In genomic region chr20:57195759-57196100, GRCh38 we compare ENCODE assay signal across 1 cellular context.
TF ChIP-seq lines count a peak whose summit lies in the region.

No MANE protein-coding gene starts in this region.

TF ChIP-seq in K562, 482 proteins besides CTCF, POLR2A, EP300 and RAD21 (continued from another document):
- TF ChIP-seq ZNF347 (CRISPR knock-in tag; IDR thresholded peaks at IDR 0.05; ENCODE audit: low read depth) (no peak), MXD1 (CRISPR knock-in tag; IDR thresholded peaks at IDR 0.05; ENCODE audit: borderline replicate concordance, poor library complexity, severe bottlenecking) (no peak)
TF ChIP-seq in K562: peak in this region for 2.
